ENCODE assay signal across 30 cellular contexts in the genomic region with DNA sequence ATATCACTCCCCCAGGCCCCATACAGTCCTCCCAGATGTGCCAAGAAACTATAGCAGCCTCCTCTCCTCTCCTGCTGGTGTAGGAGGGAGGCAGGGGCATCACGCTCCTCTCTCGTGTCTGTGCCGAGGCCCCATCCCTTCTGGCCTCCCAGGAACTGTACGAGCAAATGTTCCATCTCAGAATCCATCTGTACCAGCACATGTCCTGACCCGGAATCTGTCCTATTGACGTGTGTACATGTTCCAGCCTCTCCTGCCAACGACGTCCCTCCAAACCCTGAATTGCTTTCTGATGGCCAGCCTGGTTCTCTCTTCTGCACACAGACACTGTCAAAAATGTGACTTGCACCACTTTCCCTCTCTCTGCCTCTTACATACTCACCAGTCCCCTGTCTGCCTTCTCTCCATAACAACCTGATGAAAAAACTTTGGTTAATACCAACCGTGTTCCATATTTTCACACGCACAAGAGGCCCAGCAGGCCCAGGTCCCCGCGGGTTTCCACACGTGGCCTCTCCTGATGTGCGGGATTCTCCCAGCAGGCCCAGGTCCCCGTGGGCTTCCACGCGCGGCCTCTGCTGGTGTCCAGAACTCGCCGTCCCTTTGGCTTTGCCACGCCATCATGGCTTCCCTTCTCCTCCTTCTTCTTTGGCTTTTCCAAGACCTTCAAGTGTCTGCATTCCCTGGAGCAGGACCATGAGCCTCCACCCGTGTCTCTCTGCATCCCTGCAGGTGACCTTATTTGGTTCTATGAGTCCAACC.
"Had no signal": no experiment of that assay in that cellular context is flagged by ENCODE, and none has a peak within 500 bp of the region (broad histone marks: within the 10 kb centered on the region; RNA-seq: fewer than 3 reads in every experiment).

No MANE protein-coding gene starts in this region.

- H3K9ac ChIP-seq: parathyroid adenoma had no signal

- DNase-seq: naive thymus-derived CD8-positive, alpha-beta T cell; nephron progenitor cell; nucleus accumbens; ovary; posterior cingulate gyrus; psoas muscle; right cardiac atrium; right lobe of liver; sigmoid colon; small intestine; stimulated activated CD4-positive, alpha-beta T cell treated with anti-CD3 and anti-CD28 coated beads, Interleukin-15, amount 100 ng/mL, for 24 hours; stimulated activated CD4-positive, alpha-beta T cell treated with anti-CD3 and anti-CD28 coated beads, Interleukin-2, amount 100 ng/mL, for 24 hours; stimulated activated CD4-positive, alpha-beta T cell treated with anti-CD3 and anti-CD28 coated beads, Interleukin-2, amount 100 ng/mL, for 48 hours; stimulated activated CD4-positive, alpha-beta T cell treated with anti-CD3 and anti-CD28 coated beads, Interleukin-4, amount 100 ng/mL, for 24 hours; stimulated activated naive B cell treated with anti-CD40 and anti-IgM and Interleukin-4, amounts not matched to agents 10 μg/mL and 1 μg/mL and 100 μg/mL, for 72 hours; stimulated activated naive CD4-positive, alpha-beta T cell treated with Interleukin-2 at 50 U/mL for 16 hours; stomach; thyroid gland; trophoblast cell; upper lobe of left lung; uterus had no signal

- H3K4me1 ChIP-seq: parathyroid adenoma, psoas muscle, right lobe of liver, stomach, thyroid gland, tibial nerve, upper lobe of left lung, uterus had no signal

- H3K4me1 Mint-ChIP-seq: stimulated activated effector memory CD8-positive, alpha-beta T cell treated with anti-CD3 and anti-CD28 coated beads, Interleukin-12 subunit alpha, Interleukin-12 subunit beta, amount 100 ng/mL, for 72 hours; stimulated activated naive B cell treated with anti-CD40 and anti-IgM and Interleukin-4, amounts not matched to agents 10 μg/mL and 1 μg/mL and 100 μg/mL, for 72 hours had no signal

- FAIRE-seq: small intestine had no signal

- H2AFZ ChIP-seq: parathyroid adenoma had no signal

- H3K27ac Mint-ChIP-seq: naive thymus-derived CD8-positive, alpha-beta T cell; natural killer cell treated with Interleukin-12 subunit alpha and Interleukin-12 subunit beta and Interleukin-15 and Interleukin-18, amount 100 ng/mL, for 72 hours; nephron progenitor cell; progenitor cell of endocrine pancreas; stimulated activated effector memory CD8-positive, alpha-beta T cell treated with anti-CD3 and anti-CD28 coated beads, Interleukin-12 subunit alpha, Interleukin-12 subunit beta, amount 100 ng/mL, for 72 hours; stimulated activated naive B cell treated with anti-CD40 and anti-IgM and Interleukin-4, amounts not matched to agents 10 μg/mL and 1 μg/mL and 100 μg/mL, for 72 hours; stimulated activated naive CD8-positive, alpha-beta T cell treated with anti-CD3 and anti-CD28 coated beads, Interleukin-15, Interleukin-2, amounts not matched to agents 100 ng/mL and 50 ng/mL, for 24 hours had no signal

- H3K27ac ChIP-seq: neutrophil, ovary, parathyroid adenoma, psoas muscle, right lobe of liver, sigmoid colon, stomach, thoracic aorta, thyroid gland, tibial nerve, uterus had no signal

- H3K36me3 ChIP-seq: neutrophil, ovary, right lobe of liver, sigmoid colon, stomach, thoracic aorta, thyroid gland, tibial nerve, upper lobe of left lung, uterus had no signal

- H3K27me3 ChIP-seq: neutrophil, ovary, right lobe of liver, sigmoid colon, stomach, thyroid gland, tibial nerve, upper lobe of left lung, uterus had no signal

- H3K4me3 Mint-ChIP-seq: naive thymus-derived CD8-positive, alpha-beta T cell; natural killer cell treated with Interleukin-12 subunit alpha and Interleukin-12 subunit beta and Interleukin-15 and Interleukin-18, amount 100 ng/mL, for 72 hours; nephron progenitor cell; neural crest cell; stimulated activated effector memory CD8-positive, alpha-beta T cell treated with anti-CD3 and anti-CD28 coated beads, Interleukin-12 subunit alpha, Interleukin-12 subunit beta, amount 100 ng/mL, for 72 hours; stimulated activated naive B cell treated with anti-CD40 and anti-IgM and Interleukin-4, amounts not matched to agents 10 μg/mL and 1 μg/mL and 100 μg/mL, for 72 hours; stimulated activated naive CD8-positive, alpha-beta T cell treated with anti-CD3 and anti-CD28 coated beads, Interleukin-15, Interleukin-2, amounts not matched to agents 100 ng/mL and 50 ng/mL, for 24 hours had no signal

- H3K9me3 ChIP-seq: neutrophil, ovary, psoas muscle, right lobe of liver, thyroid gland, uterus had no signal

- H3K79me2 ChIP-seq: parathyroid adenoma had no signal

- H3K36me3 Mint-ChIP-seq: stimulated activated effector memory CD8-positive, alpha-beta T cell treated with anti-CD3 and anti-CD28 coated beads, Interleukin-12 subunit alpha, Interleukin-12 subunit beta, amount 100 ng/mL, for 72 hours had no signal

- ATAC-seq: naive thymus-derived CD8-positive, alpha-beta T cell; psoas muscle; right cardiac atrium; right lobe of liver; stimulated activated effector memory CD8-positive, alpha-beta T cell treated with anti-CD3 and anti-CD28 coated beads, Interleukin-12 subunit alpha, Interleukin-12 subunit beta, amount 100 ng/mL, for 72 hours; stimulated activated naive B cell treated with anti-CD40 and anti-IgM and Interleukin-4, amounts not matched to agents 10 μg/mL and 1 μg/mL and 100 μg/mL, for 72 hours had no signal

- H3K4me3 ChIP-seq: ovary, psoas muscle, right lobe of liver, sigmoid colon, stomach, thoracic aorta, thyroid gland, tibial nerve, upper lobe of left lung, uterus had no signal
